ENCODE assay signal across 2 cellular contexts in genomic region chr9:122531157-122531556, GRCh38. TPM values are rescaled to one million over a fixed set of nuclear protein-coding genes. Genes with fewer than 3 reads are reported as not detected.
"Had no signal": no experiment of that assay in that cellular context is flagged by ENCODE, and none has a peak within 500 bp of the region (broad histone marks: within the 10 kb centered on the region; RNA-seq: fewer than 3 reads in every experiment).

No MANE protein-coding gene starts in this region.

RNA-seq across cellular contexts. Expression of gene OR1N1, which starts 4.1 kb away (rescaled TPM):
- total RNA-seq: G401, GM12878 had no signal
- polyA plus RNA-seq: GM12878 had no signal

RNA-seq across cellular contexts. Expression of gene OR1J4, which starts 12.2 kb away (rescaled TPM):
- total RNA-seq: G401, GM12878 had no signal

RNA-seq across cellular contexts. Expression of gene OR1J2, which starts 20.6 kb away (rescaled TPM):
- total RNA-seq: G401, GM12878 had no signal

RNA-seq across cellular contexts. Expression of gene OR1N2, which starts 21.8 kb away (rescaled TPM):
- total RNA-seq: G401, GM12878 had no signal

RNA-seq across cellular contexts. Expression of gene OR1L8, which starts 52.0 kb away (rescaled TPM):
- total RNA-seq: G401, GM12878 had no signal
- polyA plus RNA-seq: GM12878 had no signal
